15 cellular contexts compared by ENCODE assay signal in the genomic region with DNA sequence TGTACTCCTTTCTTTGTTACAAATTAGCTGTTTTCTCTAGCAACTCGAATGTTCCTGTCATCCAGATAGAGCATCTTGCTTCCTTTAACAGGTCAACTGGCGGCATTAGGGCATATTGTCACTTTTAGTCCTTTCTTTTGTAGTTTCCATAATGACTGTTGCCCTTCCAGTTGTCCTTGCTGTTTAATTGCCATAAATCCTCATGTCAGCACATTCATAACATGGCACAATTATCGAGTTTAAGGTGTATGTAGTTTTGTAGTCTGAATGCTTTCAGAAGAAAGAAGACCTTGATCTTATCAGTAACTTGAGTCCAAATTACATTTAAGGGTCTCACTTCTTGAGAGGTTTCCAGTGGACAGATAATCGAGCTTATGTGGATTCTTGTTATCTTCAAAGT.
DNase-seq lines count a peak whose midpoint lies in the region; ATAC-seq, FAIRE-seq and TF ChIP-seq lines count a peak whose summit lies in the region.
"Had no signal": no experiment of that assay in that cellular context is flagged by ENCODE, and none has a peak within 500 bp of the region (broad histone marks: within the 10 kb centered on the region; RNA-seq: fewer than 3 reads in every experiment).

No MANE protein-coding gene starts in this region.

- no peaks in the 10 kb centered on the region for H3K79me1 ChIP-seq in IMR-90 (ENCODE audit: low read depth in 1 of 2, low read length in 2 of 2)

- H2BK20ac ChIP-seq in IMR-90 (ENCODE audit: low read depth, low read length): no peak overlapping the region

- H3K9me1 ChIP-seq in IMR-90 (ENCODE audit: insufficient read depth, low read length) (no peaks in the 10 kb centered on the region), K562 (ENCODE audit: control insufficient read depth, insufficient read depth, low read length) (no peaks in the 10 kb centered on the region)

- no peak overlapping the region for H2BK120ac ChIP-seq in IMR-90 (ENCODE audit: low read depth, low read length)

- POLR2A ChIA-PET in IMR-90 (lab: Charles Lee; ENCODE audit: unreplicated experiment) (no interaction called here), K562 (lab: Yijun Ruan, JAX) (no interaction called here)

- no peak overlapping the region for H4K5ac ChIP-seq in IMR-90 (ENCODE audit: low read depth, low read length)

- FAIRE-seq in K562 (lab: Jason Lieb, UNC): no peak
- FAIRE-seq: GM19239 had no signal

- no peak for TF ChIP-seq POLR2A in IMR-90 (IDR thresholded peaks at IDR 0.05; ENCODE audit: low read depth, low read length)
- no peak for TF ChIP-seq POLR2A in K562 (conservative IDR thresholded peaks at IDR 0.05)

- no peaks in the 10 kb centered on the region for H3K79me2 ChIP-seq in K562 (ENCODE audit: control insufficient read depth, insufficient read depth, low read length)

- H2AK9ac ChIP-seq in IMR-90 (replicated peaks; ENCODE audit: low read depth, low read length, poor library complexity): no peak overlapping the region

- H3K9me3 ChIP-seq in IMR-90 (ENCODE audit: control insufficient read depth, insufficient read depth, low read length): no peaks in the 10 kb centered on the region
- H3K9me3 ChIP-seq in K562 (replicated peaks; ENCODE audit: control insufficient read depth, insufficient read depth, low read depth, low read length): no peaks in the 10 kb centered on the region; the same call in 1 of the 2 replicates

- peak; percentile 22 for DNase-seq in NCI-H1694 (lab: John Stamatoyannopoulos, UW)
- DNase-seq in NCI-H1694 treated with DMSO at 0.1 percent for 48 hours (lab: John Stamatoyannopoulos, UW): no peak
- no peak for DNase-seq in IMR-90
- peak; percentile 86 for DNase-seq in NCI-H69 (lab: John Stamatoyannopoulos, UW)
- DNase-seq in K562 (ENCODE audit: extremely low read depth in 1 of 4, low spot score in 3 of 4): no peak
- no peak for DNase-seq in NCI-H774 (lab: John Stamatoyannopoulos, UW)
- DNase-seq: CD4-positive, CD25-positive, alpha-beta regulatory T cell; EL; GF-D8; NCI-H146; PC-9; RPMI8226; SK-N-SH had no signal

- H3K18ac ChIP-seq in IMR-90 (ENCODE audit: low read depth, low read length): no peak overlapping the region

- no peak overlapping the region for H2BK5ac ChIP-seq in IMR-90 (ENCODE audit: low read depth, low read length, poor library complexity, severe bottlenecking)

- no peak for ATAC-seq in IMR-90 (ENCODE audit: low read depth)
- ATAC-seq in K562: no peak
- no peak for ATAC-seq in HG03469 (IDR thresholded peaks at IDR 0.05; ENCODE audit: unreplicated experiment)

- H2AFZ ChIP-seq in IMR-90 (replicated peaks; ENCODE audit: low read length, poor library complexity) (no peak overlapping the region), K562 (ENCODE audit: low read depth, low read length) (no peak overlapping the region)
- H2AFZ ChIP-seq: PC-9 had no signal

- H4K20me1 ChIP-seq in IMR-90 (ENCODE audit: insufficient read depth, low read length): no peaks in the 10 kb centered on the region
- H4K20me1 ChIP-seq in K562 (replicated peaks; ENCODE audit: control insufficient read depth, insufficient read depth, low read length): no peaks in the 10 kb centered on the region

- no peak overlapping the region for H3K56ac ChIP-seq in IMR-90 (ENCODE audit: extremely low read depth, insufficient read depth, low read length)

- WGBS in IMR-90 (ENCODE audit: extremely low coverage in 2 of 2, insufficient read length in 1 of 2), 2 experiments: no CpG with 5 or more reads among the region's 4 CpGs
- WGBS in K562 (ENCODE audit: insufficient coverage, low coverage, missing lambda C conversion rate): under 1% methylated on average over 4 of the region's 4 CpGs

- no peak overlapping the region for H3K23ac ChIP-seq in IMR-90 (ENCODE audit: low read depth, low read length)

- no peaks in the 10 kb centered on the region for H3K27me3 ChIP-seq in IMR-90 (ENCODE audit: control insufficient read depth, insufficient read depth, low read length)
- H3K27me3 ChIP-seq in K562 (ENCODE audit: control insufficient read depth in 2 of 2, insufficient read depth in 2 of 2, low read length in 2 of 2): no peaks in the 10 kb centered on the region

- dilution Hi-C loops in IMR-90 (cut with HindIII; ENCODE audit: low sequenced_read_pairs, unreplicated experiment): no loop called here

- no peaks in the 10 kb centered on the region for H3K4me1 ChIP-seq in IMR-90 (ENCODE audit: control insufficient read depth, insufficient read depth, low read length)
- H3K4me1 ChIP-seq in K562 (replicated peaks in 1 of 2; ENCODE audit: control insufficient read depth in 2 of 2, insufficient read depth in 2 of 2, low read length in 2 of 2): no peaks in the 10 kb centered on the region

- H3K14ac ChIP-seq in IMR-90 (replicated peaks; ENCODE audit: low read depth, low read length): no peak overlapping the region

- BruUV-seq in IMR-90 (replicated peaks; lab: Mats Ljungman, UMichigan) (no TSS peak), K562 (replicated peaks; lab: Mats Ljungman, UMichigan) (no TSS peak)

- H4K91ac ChIP-seq in IMR-90 (ENCODE audit: insufficient read depth, low read depth, low read length): no peak overlapping the region

- in situ Hi-C loops in IMR-90 (cut with MboI; ENCODE audit: low sequenced_read_pairs): no loop called here
- in situ Hi-C loops in K562 (cut with MboI): no loop called here

- CTCF ChIA-PET in IMR-90 (lab: Yijun Ruan, JAX) (no interaction called here), K562 (lab: Yijun Ruan, JAX; ENCODE audit: low intra/inter-chr PET ratio) (no interaction called here)

- H4K8ac ChIP-seq in IMR-90 (ENCODE audit: low read depth in 2 of 2, low read length in 2 of 2): no peak overlapping the region

- H3K27ac ChIP-seq in IMR-90 (ENCODE audit: insufficient read depth, low read length) (no peak overlapping the region), K562 (ENCODE audit: extremely low read depth, low read depth, low read length) (no peak overlapping the region)
- H3K27ac ChIP-seq: PC-9 had no signal

- no peak overlapping the region for H2BK15ac ChIP-seq in IMR-90 (ENCODE audit: low read depth, low read length)

- H3K4ac ChIP-seq in IMR-90 (ENCODE audit: low read depth, low read length): no peak overlapping the region

- no peak overlapping the region for H3K4me3 ChIP-seq in IMR-90 (ENCODE audit: insufficient read depth, low read depth, low read length)
- no peak overlapping the region for H3K4me3 ChIP-seq in K562
- H3K4me3 ChIP-seq: PC-9 had no signal

- no peak for TF ChIP-seq EP300 in K562 (IDR thresholded peaks at IDR 0.05; ENCODE audit: low read length)

- TF ChIP-seq CTCF in IMR-90 (conservative IDR thresholded peaks at IDR 0.05; ENCODE audit: low read depth, low read length): no peak
- no peak for TF ChIP-seq CTCF in K562 (IDR thresholded peaks at IDR 0.05 in 2 of 3, conservative IDR thresholded peaks at IDR 0.05 in 1 of 3; ENCODE audit: insufficient read depth in 2 of 3, low read depth in 1 of 3, low read length in 3 of 3)

- H3K36me3 ChIP-seq in IMR-90 (ENCODE audit: control insufficient read depth, insufficient read depth, low read length) (no peaks in the 10 kb centered on the region), K562 (ENCODE audit: control insufficient read depth, insufficient read depth, low read length) (no peaks in the 10 kb centered on the region)

- H3K9ac ChIP-seq in IMR-90 (ENCODE audit: low read depth, low read length) (no peak overlapping the region), K562 (ENCODE audit: insufficient read depth in 1 of 2, low read depth in 2 of 2, low read length in 2 of 2) (no peak overlapping the region)
- H3K9ac ChIP-seq: SK-N-SH had no signal

- H2AK5ac ChIP-seq in IMR-90 (ENCODE audit: low read depth, low read length): no peak overlapping the region

- no peak for TF ChIP-seq RAD21 in IMR-90 (IDR thresholded peaks at IDR 0.05; ENCODE audit: low read length)
- no peak for TF ChIP-seq RAD21 in K562 (CRISPR knock-in tag; conservative IDR thresholded peaks at IDR 0.05 in 1 of 2, IDR thresholded peaks at IDR 0.05 in 1 of 2)

- no peak overlapping the region for H3K4me2 ChIP-seq in IMR-90 (ENCODE audit: low read depth, low read length)
- H3K4me2 ChIP-seq in K562 (ENCODE audit: insufficient read depth, low read length): no peak overlapping the region

- intact Hi-C loops in IMR-90 (cut with micrococcal nuclease) (no loop called here), K562 (cut with micrococcal nuclease) (no loop called here)

TF ChIP-seq in IMR-90, 13 proteins besides CTCF, POLR2A, EP300 and RAD21:
- TF ChIP-seq ELK1 (IDR thresholded peaks at IDR 0.05; ENCODE audit: borderline replicate concordance, low read depth, low read length): no peak
- no peak for TF ChIP-seq CHD1 (IDR thresholded peaks at IDR 0.05; ENCODE audit: low read depth, low read length)
- TF ChIP-seq MXI1 (IDR thresholded peaks at IDR 0.05; ENCODE audit: borderline replicate concordance, low read depth, low read length): no peak
- TF ChIP-seq MAFK (IDR thresholded peaks at IDR 0.05; ENCODE audit: low read depth, low read length): peak; percentile 49; the same call in 1 of the 2 replicates

TF ChIP-seq in K562, 482 proteins besides CTCF, POLR2A, EP300 and RAD21:
- TF ChIP-seq BMI1 (IDR thresholded peaks at IDR 0.05; ENCODE audit: low read length): no peak
- peak; percentile 10; the same call in 1 of the 2 replicates for TF ChIP-seq ZNF316 (IDR thresholded peaks at IDR 0.05)
- TF ChIP-seq RFX7 (CRISPR knock-in tag; IDR thresholded peaks at IDR 0.05): no peak
- TF ChIP-seq MAFK (IDR thresholded peaks at IDR 0.05; ENCODE audit: low read length): 0 out of 2 replicates have a peak, but pooled peaks have one; percentile 5
- no peak for TF ChIP-seq ARNT (IDR thresholded peaks at IDR 0.05)
- TF ChIP-seq MBD2 (IDR thresholded peaks at IDR 0.05; ENCODE audit: borderline replicate concordance, low read depth): no peak
- peak; percentile 6; the same call in 1 of the 2 replicates for TF ChIP-seq MAFG (tag; conservative IDR thresholded peaks at IDR 0.05)
- no peak for TF ChIP-seq NCOA1 (IDR thresholded peaks at IDR 0.05; ENCODE audit: low read depth)

Comparison
In these comparisons a context has a peak if more than half of its experiments do, and no peak if none do; other contexts are left out.
1. DNase-seq: peak in NCI-H1694 (single experiment) and NCI-H69 (single experiment); none in NCI-H1694 treated with DMSO at 0.1 percent for 48 hours (single experiment), IMR-90 (single experiment), K562 (0 of 4) and NCI-H774 (single experiment).